1 cellular context compared by ENCODE assay signal in the genomic region with DNA sequence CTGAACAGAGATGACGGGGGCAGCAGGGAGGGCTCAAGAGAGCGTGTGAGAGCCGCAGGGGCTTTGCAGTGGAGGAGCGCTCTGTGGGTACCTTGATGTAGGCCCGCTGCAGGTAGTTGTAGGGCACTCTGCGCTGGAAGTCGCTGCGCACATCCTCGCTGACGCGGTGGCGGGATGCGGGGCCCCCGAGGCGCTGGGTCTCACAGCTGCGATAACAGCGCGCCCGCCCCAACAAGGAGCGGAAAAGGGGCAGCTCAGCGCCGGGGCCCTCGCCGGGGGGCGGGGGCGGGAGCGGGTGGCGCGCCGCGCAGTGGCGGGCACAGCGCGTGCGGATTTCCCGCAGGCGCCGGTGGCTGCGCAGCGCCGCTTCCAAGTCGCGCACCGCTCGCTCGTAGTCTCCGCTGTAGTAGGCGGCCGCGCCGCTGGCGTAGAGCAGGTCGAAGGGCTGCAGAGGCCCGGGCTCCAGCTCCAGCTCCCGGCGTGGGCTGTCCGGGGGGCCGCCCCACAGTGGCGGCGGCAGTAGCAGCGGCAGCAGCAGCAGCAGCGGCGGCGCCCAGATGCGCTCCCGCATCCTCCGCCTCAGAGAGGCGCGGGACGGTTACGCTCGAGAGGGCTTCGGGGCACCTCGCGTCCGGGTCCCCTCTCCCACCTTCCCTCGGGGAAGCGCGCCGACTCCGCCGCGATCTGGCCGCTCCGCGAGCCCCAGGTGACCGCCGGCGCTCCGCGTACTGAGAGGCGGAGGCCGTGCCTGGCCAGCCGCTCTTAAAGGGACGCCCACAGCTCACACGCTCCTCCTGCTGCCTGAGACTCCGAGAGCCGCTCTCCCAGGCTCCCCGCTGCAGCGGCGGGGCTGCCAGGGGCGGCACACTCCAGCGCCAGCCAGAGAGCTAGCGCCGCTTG.
TF ChIP-seq lines count a peak whose summit lies in the region.

A gene with protein sequence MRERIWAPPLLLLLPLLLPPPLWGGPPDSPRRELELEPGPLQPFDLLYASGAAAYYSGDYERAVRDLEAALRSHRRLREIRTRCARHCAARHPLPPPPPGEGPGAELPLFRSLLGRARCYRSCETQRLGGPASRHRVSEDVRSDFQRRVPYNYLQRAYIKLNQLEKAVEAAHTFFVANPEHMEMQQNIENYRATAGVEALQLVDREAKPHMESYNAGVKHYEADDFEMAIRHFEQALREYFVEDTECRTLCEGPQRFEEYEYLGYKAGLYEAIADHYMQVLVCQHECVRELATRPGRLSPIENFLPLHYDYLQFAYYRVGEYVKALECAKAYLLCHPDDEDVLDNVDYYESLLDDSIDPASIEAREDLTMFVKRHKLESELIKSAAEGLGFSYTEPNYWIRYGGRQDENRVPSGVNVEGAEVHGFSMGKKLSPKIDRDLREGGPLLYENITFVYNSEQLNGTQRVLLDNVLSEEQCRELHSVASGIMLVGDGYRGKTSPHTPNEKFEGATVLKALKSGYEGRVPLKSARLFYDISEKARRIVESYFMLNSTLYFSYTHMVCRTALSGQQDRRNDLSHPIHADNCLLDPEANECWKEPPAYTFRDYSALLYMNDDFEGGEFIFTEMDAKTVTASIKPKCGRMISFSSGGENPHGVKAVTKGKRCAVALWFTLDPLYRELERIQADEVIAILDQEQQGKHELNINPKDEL (minus strand): TSS at position 737 of the 900 bp plus-strand sequence. CDS start 166 bp downstream, at position 571.

TF ChIP-seq in H1, 55 proteins besides CTCF, POLR2A, EP300 and RAD21 (continues in another document):
- no peak for TF ChIP-seq GTF2F1 (IDR thresholded peaks at IDR 0.05; ENCODE audit: borderline replicate concordance, low read depth, low read length)
- TF ChIP-seq CBX5 (IDR thresholded peaks at IDR 0.05; ENCODE audit: low read depth, low read length) = no peak
- TF ChIP-seq BRCA1 (IDR thresholded peaks at IDR 0.05; ENCODE audit: low read depth, low read length) = no peak
- TF ChIP-seq POU5F1 (IDR thresholded peaks at IDR 0.05; ENCODE audit: low read depth, low read length) = no peak
- no peak for TF ChIP-seq CBX8 (IDR thresholded peaks at IDR 0.05; ENCODE audit: borderline replicate concordance, low read depth, low read length)
- TF ChIP-seq KDM1A (IDR thresholded peaks at IDR 0.05; ENCODE audit: borderline replicate concordance, low read length) = no peak
- no peak for TF ChIP-seq FOSL1 (IDR thresholded peaks at IDR 0.05; ENCODE audit: insufficient read depth, low read depth, low read length)
- TF ChIP-seq EZH2 (IDR thresholded peaks at IDR 0.05; ENCODE audit: low read depth, low read length, severe bottlenecking) = peak; percentile 42
- no peak for TF ChIP-seq HDAC6 (IDR thresholded peaks at IDR 0.05; ENCODE audit: low read depth, low read length)
- no peak for TF ChIP-seq SP4 (IDR thresholded peaks at IDR 0.05; ENCODE audit: low read length)
- no peak for TF ChIP-seq TCF12 (IDR thresholded peaks at IDR 0.05; ENCODE audit: low read depth, low read length)
- peak; percentile 40 for TF ChIP-seq POLR2AphosphoS5 (IDR thresholded peaks at IDR 0.05; ENCODE audit: low read depth, low read length)
- no peak for TF ChIP-seq CREB1 (IDR thresholded peaks at IDR 0.05)
- peak; percentile 96 for TF ChIP-seq KDM4A (IDR thresholded peaks at IDR 0.05; ENCODE audit: low read depth, low read length, severe bottlenecking)
- no peak for TF ChIP-seq RFX5 (IDR thresholded peaks at IDR 0.05; ENCODE audit: borderline replicate concordance, low read depth, low read length)
- TF ChIP-seq, protein P1, sequence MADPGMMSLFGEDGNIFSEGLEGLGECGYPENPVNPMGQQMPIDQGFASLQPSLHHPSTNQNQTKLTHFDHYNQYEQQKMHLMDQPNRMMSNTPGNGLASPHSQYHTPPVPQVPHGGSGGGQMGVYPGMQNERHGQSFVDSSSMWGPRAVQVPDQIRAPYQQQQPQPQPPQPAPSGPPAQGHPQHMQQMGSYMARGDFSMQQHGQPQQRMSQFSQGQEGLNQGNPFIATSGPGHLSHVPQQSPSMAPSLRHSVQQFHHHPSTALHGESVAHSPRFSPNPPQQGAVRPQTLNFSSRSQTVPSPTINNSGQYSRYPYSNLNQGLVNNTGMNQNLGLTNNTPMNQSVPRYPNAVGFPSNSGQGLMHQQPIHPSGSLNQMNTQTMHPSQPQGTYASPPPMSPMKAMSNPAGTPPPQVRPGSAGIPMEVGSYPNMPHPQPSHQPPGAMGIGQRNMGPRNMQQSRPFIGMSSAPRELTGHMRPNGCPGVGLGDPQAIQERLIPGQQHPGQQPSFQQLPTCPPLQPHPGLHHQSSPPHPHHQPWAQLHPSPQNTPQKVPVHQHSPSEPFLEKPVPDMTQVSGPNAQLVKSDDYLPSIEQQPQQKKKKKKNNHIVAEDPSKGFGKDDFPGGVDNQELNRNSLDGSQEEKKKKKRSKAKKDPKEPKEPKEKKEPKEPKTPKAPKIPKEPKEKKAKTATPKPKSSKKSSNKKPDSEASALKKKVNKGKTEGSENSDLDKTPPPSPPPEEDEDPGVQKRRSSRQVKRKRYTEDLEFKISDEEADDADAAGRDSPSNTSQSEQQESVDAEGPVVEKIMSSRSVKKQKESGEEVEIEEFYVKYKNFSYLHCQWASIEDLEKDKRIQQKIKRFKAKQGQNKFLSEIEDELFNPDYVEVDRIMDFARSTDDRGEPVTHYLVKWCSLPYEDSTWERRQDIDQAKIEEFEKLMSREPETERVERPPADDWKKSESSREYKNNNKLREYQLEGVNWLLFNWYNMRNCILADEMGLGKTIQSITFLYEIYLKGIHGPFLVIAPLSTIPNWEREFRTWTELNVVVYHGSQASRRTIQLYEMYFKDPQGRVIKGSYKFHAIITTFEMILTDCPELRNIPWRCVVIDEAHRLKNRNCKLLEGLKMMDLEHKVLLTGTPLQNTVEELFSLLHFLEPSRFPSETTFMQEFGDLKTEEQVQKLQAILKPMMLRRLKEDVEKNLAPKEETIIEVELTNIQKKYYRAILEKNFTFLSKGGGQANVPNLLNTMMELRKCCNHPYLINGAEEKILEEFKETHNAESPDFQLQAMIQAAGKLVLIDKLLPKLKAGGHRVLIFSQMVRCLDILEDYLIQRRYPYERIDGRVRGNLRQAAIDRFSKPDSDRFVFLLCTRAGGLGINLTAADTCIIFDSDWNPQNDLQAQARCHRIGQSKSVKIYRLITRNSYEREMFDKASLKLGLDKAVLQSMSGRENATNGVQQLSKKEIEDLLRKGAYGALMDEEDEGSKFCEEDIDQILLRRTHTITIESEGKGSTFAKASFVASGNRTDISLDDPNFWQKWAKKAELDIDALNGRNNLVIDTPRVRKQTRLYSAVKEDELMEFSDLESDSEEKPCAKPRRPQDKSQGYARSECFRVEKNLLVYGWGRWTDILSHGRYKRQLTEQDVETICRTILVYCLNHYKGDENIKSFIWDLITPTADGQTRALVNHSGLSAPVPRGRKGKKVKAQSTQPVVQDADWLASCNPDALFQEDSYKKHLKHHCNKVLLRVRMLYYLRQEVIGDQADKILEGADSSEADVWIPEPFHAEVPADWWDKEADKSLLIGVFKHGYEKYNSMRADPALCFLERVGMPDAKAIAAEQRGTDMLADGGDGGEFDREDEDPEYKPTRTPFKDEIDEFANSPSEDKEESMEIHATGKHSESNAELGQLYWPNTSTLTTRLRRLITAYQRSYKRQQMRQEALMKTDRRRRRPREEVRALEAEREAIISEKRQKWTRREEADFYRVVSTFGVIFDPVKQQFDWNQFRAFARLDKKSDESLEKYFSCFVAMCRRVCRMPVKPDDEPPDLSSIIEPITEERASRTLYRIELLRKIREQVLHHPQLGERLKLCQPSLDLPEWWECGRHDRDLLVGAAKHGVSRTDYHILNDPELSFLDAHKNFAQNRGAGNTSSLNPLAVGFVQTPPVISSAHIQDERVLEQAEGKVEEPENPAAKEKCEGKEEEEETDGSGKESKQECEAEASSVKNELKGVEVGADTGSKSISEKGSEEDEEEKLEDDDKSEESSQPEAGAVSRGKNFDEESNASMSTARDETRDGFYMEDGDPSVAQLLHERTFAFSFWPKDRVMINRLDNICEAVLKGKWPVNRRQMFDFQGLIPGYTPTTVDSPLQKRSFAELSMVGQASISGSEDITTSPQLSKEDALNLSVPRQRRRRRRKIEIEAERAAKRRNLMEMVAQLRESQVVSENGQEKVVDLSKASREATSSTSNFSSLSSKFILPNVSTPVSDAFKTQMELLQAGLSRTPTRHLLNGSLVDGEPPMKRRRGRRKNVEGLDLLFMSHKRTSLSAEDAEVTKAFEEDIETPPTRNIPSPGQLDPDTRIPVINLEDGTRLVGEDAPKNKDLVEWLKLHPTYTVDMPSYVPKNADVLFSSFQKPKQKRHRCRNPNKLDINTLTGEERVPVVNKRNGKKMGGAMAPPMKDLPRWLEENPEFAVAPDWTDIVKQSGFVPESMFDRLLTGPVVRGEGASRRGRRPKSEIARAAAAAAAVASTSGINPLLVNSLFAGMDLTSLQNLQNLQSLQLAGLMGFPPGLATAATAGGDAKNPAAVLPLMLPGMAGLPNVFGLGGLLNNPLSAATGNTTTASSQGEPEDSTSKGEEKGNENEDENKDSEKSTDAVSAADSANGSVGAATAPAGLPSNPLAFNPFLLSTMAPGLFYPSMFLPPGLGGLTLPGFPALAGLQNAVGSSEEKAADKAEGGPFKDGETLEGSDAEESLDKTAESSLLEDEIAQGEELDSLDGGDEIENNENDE (IDR thresholded peaks at IDR 0.05; ENCODE audit: insufficient replicate concordance, low read length) = no peak
- TF ChIP-seq, protein P2, sequence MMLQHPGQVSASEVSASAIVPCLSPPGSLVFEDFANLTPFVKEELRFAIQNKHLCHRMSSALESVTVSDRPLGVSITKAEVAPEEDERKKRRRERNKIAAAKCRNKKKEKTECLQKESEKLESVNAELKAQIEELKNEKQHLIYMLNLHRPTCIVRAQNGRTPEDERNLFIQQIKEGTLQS (IDR thresholded peaks at IDR 0.05; ENCODE audit: insufficient read depth, low read depth, low read length) = no peak
- no peak for TF ChIP-seq SIRT6 (IDR thresholded peaks at IDR 0.05; ENCODE audit: low read length)
- TF ChIP-seq KDM5A (IDR thresholded peaks at IDR 0.05; ENCODE audit: low read length) = no peak
- 0 out of 4 replicates have a peak, but pooled peaks of 1 of the 2 experiments have one; percentile 24 for TF ChIP-seq SIN3A (conservative IDR thresholded peaks at IDR 0.05 in 1 of 2, IDR thresholded peaks at IDR 0.05 in 1 of 2; ENCODE audit: low read depth in 1 of 2, low read length in 2 of 2)
- peak; percentile 19 for TF ChIP-seq RNF2 (IDR thresholded peaks at IDR 0.05; ENCODE audit: borderline replicate concordance, low read depth, low read length, missing control alignments, poor library complexity, severe bottlenecking)
- TF ChIP-seq ASH2L (IDR thresholded peaks at IDR 0.05; ENCODE audit: low read length) = peak; percentile 95
- peak; percentile 11 for TF ChIP-seq TAF7 (optimal IDR thresholded peaks at IDR 0.05; ENCODE audit: borderline replicate concordance, low read depth, low read length)
- peak; percentile 30 for TF ChIP-seq NANOG (IDR thresholded peaks at IDR 0.05; ENCODE audit: insufficient read depth, low read depth, low read length, poor library complexity, severe bottlenecking)
- no peak for TF ChIP-seq CHD1 (IDR thresholded peaks at IDR 0.05; ENCODE audit: low read depth, low read length)
- TF ChIP-seq, protein P3, sequence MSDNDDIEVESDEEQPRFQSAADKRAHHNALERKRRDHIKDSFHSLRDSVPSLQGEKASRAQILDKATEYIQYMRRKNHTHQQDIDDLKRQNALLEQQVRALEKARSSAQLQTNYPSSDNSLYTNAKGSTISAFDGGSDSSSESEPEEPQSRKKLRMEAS (IDR thresholded peaks at IDR 0.05) = peak; percentile 71; the same call in 1 of the 2 replicates
- peak; percentile 47; the same call in 1 of the 2 replicates for TF ChIP-seq SUZ12 (IDR thresholded peaks at IDR 0.05; ENCODE audit: low read length)
- 0 out of 2 replicates have a peak, but pooled peaks have one; percentile 24 for TF ChIP-seq RXRA (IDR thresholded peaks at IDR 0.05; ENCODE audit: insufficient read depth, low read depth, low read length)
- TF ChIP-seq BACH1 (IDR thresholded peaks at IDR 0.05; ENCODE audit: low read length) = no peak; the same call in 1 of the 2 replicates
- TF ChIP-seq BCL11A (IDR thresholded peaks at IDR 0.05; ENCODE audit: low read depth in 2 of 2, low read length in 2 of 2) = no peak
- 0 out of 2 replicates have a peak, but pooled peaks have one; percentile 4 for TF ChIP-seq TEAD4 (IDR thresholded peaks at IDR 0.05; ENCODE audit: low read depth, low read length)
- peak; percentile 79 for TF ChIP-seq TBP (IDR thresholded peaks at IDR 0.05; ENCODE audit: low read depth, low read length)
- peak; percentile 80 for TF ChIP-seq TAF1 (IDR thresholded peaks at IDR 0.05; ENCODE audit: low read depth, low read length)
- TF ChIP-seq EGR1 (IDR thresholded peaks at IDR 0.05; ENCODE audit: borderline replicate concordance, low read depth, low read length) = 0 out of 2 replicates have a peak, but pooled peaks have one; percentile 30
- TF ChIP-seq CHD2 (IDR thresholded peaks at IDR 0.05; ENCODE audit: low read length) = no peak
- TF ChIP-seq GABPA (IDR thresholded peaks at IDR 0.05; ENCODE audit: borderline replicate concordance, insufficient read depth, low read length) = no peak
- TF ChIP-seq JUN (IDR thresholded peaks at IDR 0.05; ENCODE audit: low read depth, low read length) = 0 out of 2 replicates have a peak, but pooled peaks have one; percentile 31
- TF ChIP-seq SAP30 (IDR thresholded peaks at IDR 0.05; ENCODE audit: insufficient read depth, insufficient replicate concordance, low read length) = no peak
- TF ChIP-seq, protein P4, sequence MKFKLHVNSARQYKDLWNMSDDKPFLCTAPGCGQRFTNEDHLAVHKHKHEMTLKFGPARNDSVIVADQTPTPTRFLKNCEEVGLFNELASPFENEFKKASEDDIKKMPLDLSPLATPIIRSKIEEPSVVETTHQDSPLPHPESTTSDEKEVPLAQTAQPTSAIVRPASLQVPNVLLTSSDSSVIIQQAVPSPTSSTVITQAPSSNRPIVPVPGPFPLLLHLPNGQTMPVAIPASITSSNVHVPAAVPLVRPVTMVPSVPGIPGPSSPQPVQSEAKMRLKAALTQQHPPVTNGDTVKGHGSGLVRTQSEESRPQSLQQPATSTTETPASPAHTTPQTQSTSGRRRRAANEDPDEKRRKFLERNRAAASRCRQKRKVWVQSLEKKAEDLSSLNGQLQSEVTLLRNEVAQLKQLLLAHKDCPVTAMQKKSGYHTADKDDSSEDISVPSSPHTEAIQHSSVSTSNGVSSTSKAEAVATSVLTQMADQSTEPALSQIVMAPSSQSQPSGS (IDR thresholded peaks at IDR 0.05; ENCODE audit: low read length) = no peak
- no peak for TF ChIP-seq SRF (IDR thresholded peaks at IDR 0.05; ENCODE audit: low read depth, low read length)
- no peak for TF ChIP-seq MAFK (IDR thresholded peaks at IDR 0.05; ENCODE audit: low read depth, low read length)
- no peak for TF ChIP-seq SIX5 (IDR thresholded peaks at IDR 0.05; ENCODE audit: low read depth, low read length)
- peak; percentile 37 for TF ChIP-seq PHF8 (conservative IDR thresholded peaks at IDR 0.05; ENCODE audit: low read depth, low read length)
- peak; percentile 97 for TF ChIP-seq RBBP5 (IDR thresholded peaks at IDR 0.05; ENCODE audit: borderline replicate concordance, low read depth, low read length)
- TF ChIP-seq CTBP2 (IDR thresholded peaks at IDR 0.05; ENCODE audit: borderline replicate concordance, insufficient read depth, insufficient read length, low read length) = no peak
- no peak for TF ChIP-seq SP2 (IDR thresholded peaks at IDR 0.05; ENCODE audit: low read length)
- no peak for TF ChIP-seq ZNF274 (IDR thresholded peaks at IDR 0.05; ENCODE audit: borderline replicate concordance, extremely low read depth, low read length)
